In the genomic region with DNA sequence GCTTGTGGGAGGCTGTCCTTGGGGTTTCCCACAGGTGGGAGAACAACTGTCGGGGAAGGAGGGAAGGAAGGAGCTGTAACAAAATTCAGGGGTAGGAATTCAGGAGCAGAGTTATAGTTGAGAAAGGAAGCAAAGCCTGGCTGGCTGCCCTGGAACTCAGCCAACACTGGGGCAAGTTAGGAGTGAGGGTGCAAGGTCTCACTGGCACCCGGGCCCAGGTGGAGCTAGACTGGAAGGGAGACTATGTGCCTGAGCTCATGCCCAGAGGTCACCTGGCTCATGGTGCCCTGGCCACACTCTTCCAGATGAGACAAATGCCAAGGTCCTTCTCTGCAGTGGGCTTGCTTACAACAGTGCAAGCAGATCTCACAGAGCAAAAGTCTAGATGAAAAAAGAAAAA, we compare ENCODE assay signal across 1 cellular context.
TF ChIP-seq lines count a peak whose summit lies in the region.

No MANE protein-coding gene starts in this region.

TF ChIP-seq in HepG2, 621 proteins besides CTCF, POLR2A, EP300 and RAD21 (continued from another document):
- TF ChIP-seq, protein P1, sequence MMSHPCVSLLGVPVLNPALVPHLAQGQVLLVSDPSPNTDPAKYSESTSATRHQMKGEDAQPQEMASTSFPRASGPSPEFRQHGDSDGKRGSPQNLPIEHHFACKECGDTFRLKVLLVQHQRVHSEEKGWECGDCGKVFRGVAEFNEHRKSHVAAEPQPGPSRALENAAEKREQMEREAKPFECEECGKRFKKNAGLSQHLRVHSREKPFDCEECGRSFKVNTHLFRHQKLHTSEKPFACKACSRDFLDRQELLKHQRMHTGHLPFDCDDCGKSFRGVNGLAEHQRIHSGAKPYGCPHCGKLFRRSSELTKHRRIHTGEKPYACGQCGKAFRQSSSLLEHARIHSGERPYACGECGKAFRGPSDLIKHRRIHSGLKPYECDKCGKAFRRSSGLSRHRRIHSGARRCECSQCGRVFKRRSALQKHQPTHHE (CRISPR knock-in tag; IDR thresholded peaks at IDR 0.05; ENCODE audit: borderline replicate concordance), result no peak
- TF ChIP-seq ZNF335 (CRISPR knock-in tag; IDR thresholded peaks at IDR 0.05), result no peak
- TF ChIP-seq ZNF766 (CRISPR knock-in tag; IDR thresholded peaks at IDR 0.05; ENCODE audit: borderline replicate concordance), result no peak
- TF ChIP-seq, protein P2, sequence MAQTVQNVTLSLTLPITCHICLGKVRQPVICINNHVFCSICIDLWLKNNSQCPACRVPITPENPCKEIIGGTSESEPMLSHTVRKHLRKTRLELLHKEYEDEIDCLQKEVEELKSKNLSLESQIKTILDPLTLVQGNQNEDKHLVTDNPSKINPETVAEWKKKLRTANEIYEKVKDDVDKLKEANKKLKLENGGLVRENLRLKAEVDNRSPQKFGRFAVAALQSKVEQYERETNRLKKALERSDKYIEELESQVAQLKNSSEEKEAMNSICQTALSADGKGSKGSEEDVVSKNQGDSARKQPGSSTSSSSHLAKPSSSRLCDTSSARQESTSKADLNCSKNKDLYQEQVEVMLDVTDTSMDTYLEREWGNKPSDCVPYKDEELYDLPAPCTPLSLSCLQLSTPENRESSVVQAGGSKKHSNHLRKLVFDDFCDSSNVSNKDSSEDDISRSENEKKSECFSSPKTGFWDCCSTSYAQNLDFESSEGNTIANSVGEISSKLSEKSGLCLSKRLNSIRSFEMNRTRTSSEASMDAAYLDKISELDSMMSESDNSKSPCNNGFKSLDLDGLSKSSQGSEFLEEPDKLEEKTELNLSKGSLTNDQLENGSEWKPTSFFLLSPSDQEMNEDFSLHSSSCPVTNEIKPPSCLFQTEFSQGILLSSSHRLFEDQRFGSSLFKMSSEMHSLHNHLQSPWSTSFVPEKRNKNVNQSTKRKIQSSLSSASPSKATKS (CRISPR knock-in tag; IDR thresholded peaks at IDR 0.05), result no peak
- TF ChIP-seq, protein P3, sequence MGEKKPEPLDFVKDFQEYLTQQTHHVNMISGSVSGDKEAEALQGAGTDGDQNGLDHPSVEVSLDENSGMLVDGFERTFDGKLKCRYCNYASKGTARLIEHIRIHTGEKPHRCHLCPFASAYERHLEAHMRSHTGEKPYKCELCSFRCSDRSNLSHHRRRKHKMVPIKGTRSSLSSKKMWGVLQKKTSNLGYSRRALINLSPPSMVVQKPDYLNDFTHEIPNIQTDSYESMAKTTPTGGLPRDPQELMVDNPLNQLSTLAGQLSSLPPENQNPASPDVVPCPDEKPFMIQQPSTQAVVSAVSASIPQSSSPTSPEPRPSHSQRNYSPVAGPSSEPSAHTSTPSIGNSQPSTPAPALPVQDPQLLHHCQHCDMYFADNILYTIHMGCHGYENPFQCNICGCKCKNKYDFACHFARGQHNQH (CRISPR knock-in tag; IDR thresholded peaks at IDR 0.05), result no peak
- no peak for TF ChIP-seq KLF6 (CRISPR knock-in tag; IDR thresholded peaks at IDR 0.05)
TF ChIP-seq in HepG2: peak in this region for 0.
